ENCODE assay signal across 14 cellular contexts in genomic region chr3:62718515-62719320, GRCh38.
DNase-seq lines count a peak whose midpoint lies in the region; FAIRE-seq and TF ChIP-seq lines count a peak whose summit lies in the region.
"Had no signal": no experiment of that assay in that cellular context is flagged by ENCODE, and none has a peak within 500 bp of the region (broad histone marks: within the 10 kb centered on the region; RNA-seq: fewer than 3 reads in every experiment).

No MANE protein-coding gene starts in this region.

- H3K4me3 Mint-ChIP-seq in nephron progenitor cell = no peak overlapping the region
- H3K4me3 Mint-ChIP-seq: activated naive CD8-positive, alpha-beta T cell; nephron; stimulated activated naive CD8-positive, alpha-beta T cell treated with anti-CD3 and anti-CD28 coated beads, Interleukin-15, amount 100 ng/mL, for 72 hours had no signal

- no peak for TF ChIP-seq CTCF in HEK293 (tag by site-specific recombination; IDR thresholded peaks at IDR 0.05)
- no peak for TF ChIP-seq CTCF in astrocyte of the spinal cord (IDR thresholded peaks at IDR 0.05; ENCODE audit: low read depth, low read length)
- TF ChIP-seq CTCF in nephron progenitor cell (IDR thresholded peaks at IDR 0.05) = no peak
- TF ChIP-seq CTCF in kidney (IDR thresholded peaks at IDR 0.05; ENCODE audit: borderline replicate concordance, extremely low read depth, insufficient read depth) = no peak

- H3K36me3 Mint-ChIP-seq in nephron progenitor cell (ENCODE audit: low read depth) = no peaks in the 10 kb centered on the region
- H3K36me3 Mint-ChIP-seq: activated naive CD8-positive, alpha-beta T cell had no signal

- H3K4me3 ChIP-seq in HEK293 (ENCODE audit: low read depth, low read length) (no peak overlapping the region), astrocyte of the spinal cord (ENCODE audit: low read depth, low read length) (no peak overlapping the region), kidney (ENCODE audit: low read length in 2 of 2) (no peak overlapping the region)
- H3K4me3 ChIP-seq: GM12878 had no signal

- CTCF ChIA-PET in HEK293 (lab: Yijun Ruan, JAX) = interaction anchor here (0.6 kb wide), 2 partner anchors 10 to 75 kb away, joined by 4 to 5 read pairs; no protein-coding TSS in a partner anchor

- in situ Hi-C loops in astrocyte of the spinal cord (cut with HindIII; ENCODE audit: low sequenced_read_pairs) = no loop called here

- intact Hi-C loops in kidney (cut with DNase I) = no loop called here

- no peaks in the 10 kb centered on the region for H3K36me3 ChIP-seq in HEK293 (ENCODE audit: control insufficient read depth in 2 of 2, insufficient read depth in 1 of 2, low read length in 2 of 2)
- H3K36me3 ChIP-seq in kidney (ENCODE audit: control insufficient read depth in 1 of 2, insufficient read depth in 2 of 2, low read length in 2 of 2) = no peaks in the 10 kb centered on the region

- H3K27ac Mint-ChIP-seq in nephron progenitor cell = peak overlapping the region; percentile 77
- H3K27ac Mint-ChIP-seq: activated naive CD8-positive, alpha-beta T cell; nephron had no signal

- H3K9me3 Mint-ChIP-seq in nephron progenitor cell = no peaks in the 10 kb centered on the region
- H3K9me3 Mint-ChIP-seq: nephron had no signal

- H3K27me3 Mint-ChIP-seq in nephron progenitor cell (ENCODE audit: low read depth, poor library complexity) = peaks cover 7% of the 10 kb centered on the region
- H3K27me3 Mint-ChIP-seq: activated naive CD8-positive, alpha-beta T cell; stimulated activated naive CD8-positive, alpha-beta T cell treated with anti-CD3 and anti-CD28 coated beads, Interleukin-15, amount 100 ng/mL, for 72 hours had no signal

- no peaks in the 10 kb centered on the region for H3K4me1 ChIP-seq in HEK293 (ENCODE audit: control insufficient read depth, insufficient read depth, low read length)
- peaks cover 0 to under 1% of the 10 kb centered on the region in 2 donors for H3K4me1 ChIP-seq in kidney (ENCODE audit: control insufficient read depth in 1 of 2, insufficient read depth in 1 of 2, low read depth in 1 of 2, low read length in 2 of 2)

- POLR2A ChIA-PET in HEK293 (lab: Yijun Ruan, JAX) = no interaction called here

- no peak overlapping the region for H3K9ac ChIP-seq in kidney (ENCODE audit: low read length in 2 of 2)

- no peaks in the 10 kb centered on the region for H3K9me3 ChIP-seq in HEK293 (ENCODE audit: control insufficient read depth, insufficient read depth, low read depth, low read length)
- H3K9me3 ChIP-seq in kidney (ENCODE audit: control insufficient read depth in 1 of 2, low read length in 2 of 2) = no peaks in the 10 kb centered on the region

- H3K4me1 Mint-ChIP-seq in nephron progenitor cell = peaks cover 48% of the 10 kb centered on the region
- H3K4me1 Mint-ChIP-seq: stimulated activated naive CD8-positive, alpha-beta T cell treated with anti-CD3 and anti-CD28 coated beads, Interleukin-15, amount 100 ng/mL, for 72 hours had no signal

- no peak for FAIRE-seq in kidney (lab: Jason Lieb, UNC)
- FAIRE-seq: GM12878 had no signal

- DNase-seq in NCI-H2107 treated with DMSO at 0.1 percent for 48 hours (lab: John Stamatoyannopoulos, UW; ENCODE audit: unreplicated experiment) (peak; percentile 37), astrocyte of the spinal cord (ENCODE audit: low read depth, low spot score) (peak; percentile 20), nephron progenitor cell (peak; percentile 7), NCI-H1105 (lab: John Stamatoyannopoulos, UW) (no peak), kidney (no peak)
- DNase-seq in effector CD4-positive, alpha-beta T cell = no peak
- DNase-seq: activated CD8-positive, alpha-beta memory T cell treated with anti-CD3 and anti-CD28 coated beads, Interleukin-2, amount 50 U/mL, for 4 hours; left ventricle myocardium superior; stimulated activated naive CD8-positive, alpha-beta T cell treated with anti-CD3 and anti-CD28 coated beads, Interleukin-15, amount 100 ng/mL, for 72 hours had no signal

- H3K27ac ChIP-seq in HEK293 (ENCODE audit: extremely low read depth, low read depth, low read length) (no peak overlapping the region), kidney (ENCODE audit: low read depth in 2 of 2, low read length in 2 of 2) (no peak overlapping the region)
- H3K27ac ChIP-seq: C4-2B had no signal

TF ChIP-seq in HEK293, 187 proteins besides CTCF, POLR2A, EP300 and RAD21 (continues in another document):
- no peak for TF ChIP-seq ZBTB20 (tag by site-specific recombination; IDR thresholded peaks at IDR 0.05)
- TF ChIP-seq GLIS1 (tag by site-specific recombination; IDR thresholded peaks at IDR 0.05) = peak; percentile 86
- TF ChIP-seq ZNF221 (tag by site-specific recombination; IDR thresholded peaks at IDR 0.05; ENCODE audit: borderline replicate concordance) = no peak
- no peak for TF ChIP-seq ZNF211 (tag by site-specific recombination; IDR thresholded peaks at IDR 0.05; ENCODE audit: low read depth)
- no peak for TF ChIP-seq ZBTB48 (tag by site-specific recombination; IDR thresholded peaks at IDR 0.05)
- TF ChIP-seq, protein P1, sequence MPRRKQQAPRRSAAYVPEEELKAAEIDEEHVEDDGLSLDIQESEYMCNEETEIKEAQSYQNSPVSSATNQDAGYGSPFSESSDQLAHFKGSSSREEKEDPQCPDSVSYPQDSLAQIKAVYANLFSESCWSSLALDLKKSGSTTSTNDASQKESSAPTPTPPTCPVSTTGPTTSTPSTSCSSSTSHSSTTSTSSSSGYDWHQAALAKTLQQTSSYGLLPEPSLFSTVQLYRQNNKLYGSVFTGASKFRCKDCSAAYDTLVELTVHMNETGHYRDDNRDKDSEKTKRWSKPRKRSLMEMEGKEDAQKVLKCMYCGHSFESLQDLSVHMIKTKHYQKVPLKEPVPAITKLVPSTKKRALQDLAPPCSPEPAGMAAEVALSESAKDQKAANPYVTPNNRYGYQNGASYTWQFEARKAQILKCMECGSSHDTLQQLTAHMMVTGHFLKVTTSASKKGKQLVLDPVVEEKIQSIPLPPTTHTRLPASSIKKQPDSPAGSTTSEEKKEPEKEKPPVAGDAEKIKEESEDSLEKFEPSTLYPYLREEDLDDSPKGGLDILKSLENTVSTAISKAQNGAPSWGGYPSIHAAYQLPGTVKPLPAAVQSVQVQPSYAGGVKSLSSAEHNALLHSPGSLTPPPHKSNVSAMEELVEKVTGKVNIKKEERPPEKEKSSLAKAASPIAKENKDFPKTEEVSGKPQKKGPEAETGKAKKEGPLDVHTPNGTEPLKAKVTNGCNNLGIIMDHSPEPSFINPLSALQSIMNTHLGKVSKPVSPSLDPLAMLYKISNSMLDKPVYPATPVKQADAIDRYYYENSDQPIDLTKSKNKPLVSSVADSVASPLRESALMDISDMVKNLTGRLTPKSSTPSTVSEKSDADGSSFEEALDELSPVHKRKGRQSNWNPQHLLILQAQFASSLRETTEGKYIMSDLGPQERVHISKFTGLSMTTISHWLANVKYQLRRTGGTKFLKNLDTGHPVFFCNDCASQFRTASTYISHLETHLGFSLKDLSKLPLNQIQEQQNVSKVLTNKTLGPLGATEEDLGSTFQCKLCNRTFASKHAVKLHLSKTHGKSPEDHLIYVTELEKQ (tag by site-specific recombination; IDR thresholded peaks at IDR 0.05; ENCODE audit: borderline replicate concordance) = no peak
- no peak for TF ChIP-seq ZNF555 (tag by site-specific recombination; conservative IDR thresholded peaks at IDR 0.05)
- TF ChIP-seq ZNF280C (tag by site-specific recombination; IDR thresholded peaks at IDR 0.05) = no peak
- TF ChIP-seq, protein P2, sequence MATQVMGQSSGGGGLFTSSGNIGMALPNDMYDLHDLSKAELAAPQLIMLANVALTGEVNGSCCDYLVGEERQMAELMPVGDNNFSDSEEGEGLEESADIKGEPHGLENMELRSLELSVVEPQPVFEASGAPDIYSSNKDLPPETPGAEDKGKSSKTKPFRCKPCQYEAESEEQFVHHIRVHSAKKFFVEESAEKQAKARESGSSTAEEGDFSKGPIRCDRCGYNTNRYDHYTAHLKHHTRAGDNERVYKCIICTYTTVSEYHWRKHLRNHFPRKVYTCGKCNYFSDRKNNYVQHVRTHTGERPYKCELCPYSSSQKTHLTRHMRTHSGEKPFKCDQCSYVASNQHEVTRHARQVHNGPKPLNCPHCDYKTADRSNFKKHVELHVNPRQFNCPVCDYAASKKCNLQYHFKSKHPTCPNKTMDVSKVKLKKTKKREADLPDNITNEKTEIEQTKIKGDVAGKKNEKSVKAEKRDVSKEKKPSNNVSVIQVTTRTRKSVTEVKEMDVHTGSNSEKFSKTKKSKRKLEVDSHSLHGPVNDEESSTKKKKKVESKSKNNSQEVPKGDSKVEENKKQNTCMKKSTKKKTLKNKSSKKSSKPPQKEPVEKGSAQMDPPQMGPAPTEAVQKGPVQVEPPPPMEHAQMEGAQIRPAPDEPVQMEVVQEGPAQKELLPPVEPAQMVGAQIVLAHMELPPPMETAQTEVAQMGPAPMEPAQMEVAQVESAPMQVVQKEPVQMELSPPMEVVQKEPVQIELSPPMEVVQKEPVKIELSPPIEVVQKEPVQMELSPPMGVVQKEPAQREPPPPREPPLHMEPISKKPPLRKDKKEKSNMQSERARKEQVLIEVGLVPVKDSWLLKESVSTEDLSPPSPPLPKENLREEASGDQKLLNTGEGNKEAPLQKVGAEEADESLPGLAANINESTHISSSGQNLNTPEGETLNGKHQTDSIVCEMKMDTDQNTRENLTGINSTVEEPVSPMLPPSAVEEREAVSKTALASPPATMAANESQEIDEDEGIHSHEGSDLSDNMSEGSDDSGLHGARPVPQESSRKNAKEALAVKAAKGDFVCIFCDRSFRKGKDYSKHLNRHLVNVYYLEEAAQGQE (tag by site-specific recombination; IDR thresholded peaks at IDR 0.05) = no peak
- no peak for TF ChIP-seq ZNF623 (tag by site-specific recombination; IDR thresholded peaks at IDR 0.05)
- no peak for TF ChIP-seq ZNF19 (tag by site-specific recombination; IDR thresholded peaks at IDR 0.05; ENCODE audit: low read depth)
- TF ChIP-seq ZFHX2 (tag by site-specific recombination; conservative IDR thresholded peaks at IDR 0.05) = peak; percentile 55

Comparison
In these comparisons a context has a peak if more than half of its experiments do, and no peak if none do; other contexts are left out.
1. DNase-seq: peak in NCI-H2107 treated with DMSO at 0.1 percent for 48 hours (single experiment), astrocyte of the spinal cord (single experiment) and nephron progenitor cell (single experiment); none in NCI-H1105 (single experiment), kidney (single experiment) and effector CD4-positive, alpha-beta T cell (single experiment).